In genomic region chr22:37566329-37566837, GRCh38 we compare ENCODE assay signal across 1 cellular context.
TF ChIP-seq lines count a peak whose summit lies in the region.

No MANE protein-coding gene starts in this region.

TF ChIP-seq in HepG2, 621 proteins besides CTCF, POLR2A, EP300 and RAD21:
- TF ChIP-seq ZNF430 (CRISPR knock-in tag; IDR thresholded peaks at IDR 0.05) (no peak), AGO2 (optimal IDR thresholded peaks at IDR 0.05; ENCODE audit: low read depth, low read length) (peak; percentile 80), HNRNPL (IDR thresholded peaks at IDR 0.05; ENCODE audit: low read depth, low read length) (peak; percentile 71), ZBTB8A (CRISPR knock-in tag; IDR thresholded peaks at IDR 0.05; ENCODE audit: borderline replicate concordance, low read depth) (no peak), RBFOX2 (IDR thresholded peaks at IDR 0.05; ENCODE audit: low read depth, low read length) (peak; percentile 77), ZNF83 (CRISPR knock-in tag; IDR thresholded peaks at IDR 0.05; ENCODE audit: borderline replicate concordance) (no peak), ZFYVE20 (CRISPR knock-in tag; IDR thresholded peaks at IDR 0.05; ENCODE audit: borderline replicate concordance, low read depth) (no peak), KDM1A (CRISPR knock-in tag; IDR thresholded peaks at IDR 0.05) (no peak), GTF2F1 (IDR thresholded peaks at IDR 0.05; ENCODE audit: low read length) (no peak), ZNF335 (CRISPR knock-in tag; IDR thresholded peaks at IDR 0.05) (no peak), NRL (CRISPR knock-in tag; IDR thresholded peaks at IDR 0.05; ENCODE audit: borderline replicate concordance) (no peak), AKNA (CRISPR knock-in tag; IDR thresholded peaks at IDR 0.05; ENCODE audit: borderline replicate concordance) (no peak), SAP130 (CRISPR knock-in tag; IDR thresholded peaks at IDR 0.05; ENCODE audit: low read depth) (no peak), ETV5 (CRISPR knock-in tag; IDR thresholded peaks at IDR 0.05; ENCODE audit: borderline replicate concordance) (no peak), GABPA (IDR thresholded peaks at IDR 0.05; ENCODE audit: low read depth, low read length) (no peak), GABPA (CRISPR knock-in tag; IDR thresholded peaks at IDR 0.05; ENCODE audit: low read depth) (no peak)
